Comparison of ENCODE assay signal across 15 cellular contexts in the genomic region with DNA sequence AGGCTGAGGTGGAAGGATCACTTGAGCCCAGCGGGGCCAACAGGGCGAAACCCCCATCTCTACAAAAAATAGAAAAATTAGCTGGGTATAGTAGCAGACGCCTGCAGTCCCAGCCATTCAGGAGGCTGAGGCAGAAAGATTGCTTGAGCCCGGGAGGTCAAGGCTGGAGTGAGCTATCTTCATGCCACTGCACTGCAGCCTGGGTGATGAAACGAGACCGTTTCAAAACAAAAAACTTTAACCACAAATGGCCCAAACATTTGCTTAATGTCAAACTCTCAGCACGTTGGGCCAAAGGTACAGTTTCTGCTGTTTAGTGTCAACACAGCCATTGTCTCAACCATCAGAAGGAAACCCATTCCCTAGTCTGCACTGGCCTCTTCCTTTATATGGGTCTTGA.
DNase-seq lines count a peak whose midpoint lies in the region; TF ChIP-seq lines count a peak whose summit lies in the region.
"Had no signal": no experiment of that assay in that cellular context is flagged by ENCODE, and none has a peak within 500 bp of the region (broad histone marks: within the 10 kb centered on the region; RNA-seq: fewer than 3 reads in every experiment).

No MANE protein-coding gene starts in this region.

- no peak for TF ChIP-seq POLR2A in Peyer's patch (IDR thresholded peaks at IDR 0.05)

- no peak overlapping the region for H3K4me3 ChIP-seq in Karpas-422 (ENCODE audit: low read length)
- H3K4me3 ChIP-seq in fibroblast of villous mesenchyme (ENCODE audit: low read depth, low read length): no peak overlapping the region
- no peak overlapping the region for H3K4me3 ChIP-seq in Peyer's patch
- H3K4me3 ChIP-seq: GM23248 had no signal

- TF ChIP-seq CTCF in fibroblast of villous mesenchyme (IDR thresholded peaks at IDR 0.05; ENCODE audit: insufficient read depth, low read depth, low read length) (no peak), Peyer's patch (IDR thresholded peaks at IDR 0.05) (no peak)

- H3K79me2 ChIP-seq in Karpas-422 (ENCODE audit: low read length): no peaks in the 10 kb centered on the region

- H3K4me2 ChIP-seq in Karpas-422 (ENCODE audit: low read depth, low read length, poor library complexity, severe bottlenecking): peak overlapping the region; percentile 19

- peak overlapping the region; percentile 86; the same call in 1 of the 2 replicates for H2AFZ ChIP-seq in Karpas-422 (ENCODE audit: low read length)
- H2AFZ ChIP-seq: GM23248 had no signal

- DNase-seq in ELF-1 (ENCODE audit: low read depth, low spot score) (peak; percentile 19), Karpas-422 (no peak), NOMO-1 treated with DMSO at 0.1 percent for 48 hours (lab: John Stamatoyannopoulos, UW; ENCODE audit: unreplicated experiment) (peak; percentile 54), fibroblast of villous mesenchyme (ENCODE audit: low read depth) (peak; percentile 19), Peyer's patch (no peak), NCI-H510A treated with DMSO at 0.1 percent for 48 hours (lab: John Stamatoyannopoulos, UW) (no peak)
- DNase-seq: C1 segment of cervical spinal cord; Calu3; CD4-positive, alpha-beta memory T cell; COR-L47; DMS53; DMS79 treated with DMSO at 0.1 percent for 48 hours; GM23248; H7; HCEC 1CT had no signal

- H3K9me3 ChIP-seq in Karpas-422 (ENCODE audit: low read length) (no peaks in the 10 kb centered on the region), Peyer's patch (no peaks in the 10 kb centered on the region)

- H3K36me3 ChIP-seq in Karpas-422 (ENCODE audit: insufficient read depth, low read length) (no peaks in the 10 kb centered on the region), Peyer's patch (no peaks in the 10 kb centered on the region)

- H3K27me3 ChIP-seq in Karpas-422 (ENCODE audit: low read length) (no peaks in the 10 kb centered on the region), Peyer's patch (no peaks in the 10 kb centered on the region)

- H3K9ac ChIP-seq in Karpas-422 (ENCODE audit: low read length): 0 out of 2 replicates have a peak overlapping the region, but pooled peaks have one; percentile 24
- H3K9ac ChIP-seq: GM23248 had no signal

- no peaks in the 10 kb centered on the region for H3K9me2 ChIP-seq in Karpas-422 (replicated peaks; ENCODE audit: insufficient read depth, low read length)

- peak overlapping the region; percentile 74 for H3K27ac ChIP-seq in Karpas-422 (ENCODE audit: low read length)
- H3K27ac ChIP-seq in Peyer's patch: no peak overlapping the region
- H3K27ac ChIP-seq: GM23248 had no signal

- H4K20me1 ChIP-seq in Karpas-422 (ENCODE audit: insufficient read depth, low read depth, low read length): no peaks in the 10 kb centered on the region

- H3K4me1 ChIP-seq in Karpas-422 (ENCODE audit: low read length) (peaks cover 99% of the 10 kb centered on the region), Peyer's patch (no peaks in the 10 kb centered on the region)

Comparison
In these comparisons a context has a peak if more than half of its experiments do, and no peak if none do; other contexts are left out.
1. DNase-seq: peak in ELF-1 (single experiment), NOMO-1 treated with DMSO at 0.1 percent for 48 hours (single experiment) and fibroblast of villous mesenchyme (single experiment); none in Karpas-422 (single experiment), Peyer's patch (0 of 3) and NCI-H510A treated with DMSO at 0.1 percent for 48 hours (single experiment).